In the genomic region with DNA sequence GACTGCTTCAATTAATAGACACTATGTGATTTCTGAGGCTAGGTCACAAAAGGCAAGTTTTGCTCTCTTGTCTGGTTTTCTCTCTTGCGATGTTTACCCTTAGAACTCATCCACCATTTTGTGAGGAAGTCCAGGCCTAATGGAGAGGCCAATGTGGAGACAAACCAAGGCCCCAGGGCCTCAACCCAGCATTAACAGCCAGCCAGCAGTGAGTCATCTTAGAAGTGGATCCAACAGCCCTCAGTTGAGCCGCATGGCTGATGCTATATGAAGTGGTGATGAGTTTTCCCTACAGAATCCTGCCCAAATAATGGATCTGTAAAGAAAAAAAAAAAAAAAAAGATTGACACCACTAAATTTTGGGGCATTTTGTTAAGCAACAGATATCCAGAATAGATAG, we compare ENCODE assay signal across 20 cellular contexts.
"Had no signal": no experiment of that assay in that cellular context is flagged by ENCODE, and none has a peak within 500 bp of the region (broad histone marks: within the 10 kb centered on the region; RNA-seq: fewer than 3 reads in every experiment).

No MANE protein-coding gene starts in this region.

- H3K4me1 ChIP-seq: right atrium auricular region, stomach, transverse colon had no signal

- H3K27ac Mint-ChIP-seq: naive thymus-derived CD8-positive, alpha-beta T cell had no signal

- DNase-seq: dorsolateral prefrontal cortex; effector CD8-positive, alpha-beta T cell; esophagus squamous epithelium; foreskin fibroblast; head of caudate nucleus; mammary epithelial cell; mucosa of descending colon; naive thymus-derived CD8-positive, alpha-beta T cell; ovary; small intestine; stimulated activated CD4-positive, alpha-beta T cell treated with anti-CD3 and anti-CD28 coated beads, Interleukin-12 subunit alpha, Interleukin-12 subunit beta, amount 100 ng/mL, for 4 hours; stimulated activated naive CD4-positive, alpha-beta T cell; stomach; substantia nigra; transverse colon had no signal

- H3K4me3 Mint-ChIP-seq: naive thymus-derived CD8-positive, alpha-beta T cell had no signal

- H3K4me3 ChIP-seq: coronary artery, dorsolateral prefrontal cortex, esophagus squamous epithelium, hepatocyte, mucosa of descending colon, ovary, right atrium auricular region, stomach, thoracic aorta, transverse colon had no signal

- H3K27me3 ChIP-seq: esophagus squamous epithelium, hepatocyte, ovary, right atrium auricular region, stomach, transverse colon had no signal

- H3K36me3 ChIP-seq: esophagus squamous epithelium, ovary, right atrium auricular region, stomach, thoracic aorta, transverse colon had no signal

- H3K27ac ChIP-seq: coronary artery, dorsolateral prefrontal cortex, epithelial cell of prostate, esophagus squamous epithelium, hepatocyte, ovary, right atrium auricular region, stomach, thoracic aorta, transverse colon had no signal

- ATAC-seq: mucosa of descending colon; naive thymus-derived CD8-positive, alpha-beta T cell had no signal

- H3K9me3 ChIP-seq: mucosa of descending colon, ovary, transverse colon had no signal

- H3K4me1 Mint-ChIP-seq: naive thymus-derived CD8-positive, alpha-beta T cell had no signal
